Comparison of ENCODE assay signal across 20 cellular contexts in the genomic region with DNA sequence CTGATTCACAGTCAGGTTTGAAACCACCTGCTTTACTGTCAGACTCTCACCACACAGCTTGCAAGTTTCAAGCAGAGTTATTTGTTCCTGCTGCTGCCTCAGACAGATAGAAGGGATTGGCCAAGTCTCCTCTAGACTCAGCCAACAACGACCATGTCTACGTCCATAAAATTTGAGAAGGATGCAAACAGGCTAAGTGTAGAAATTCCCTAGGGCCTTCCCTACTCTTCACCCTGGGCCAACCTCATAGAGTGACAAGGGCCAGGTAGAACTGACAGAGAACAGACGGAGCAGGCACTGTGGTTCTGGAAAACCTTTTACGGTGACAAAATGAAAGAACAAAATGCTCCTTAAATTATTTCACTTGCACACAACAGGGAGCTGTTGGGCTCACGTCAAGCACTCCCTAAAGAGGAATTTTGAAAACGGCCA. TPM values are rescaled to one million over a fixed set of nuclear protein-coding genes. Genes with fewer than 3 reads are reported as not detected.
DNase-seq lines count a peak whose midpoint lies in the region; ATAC-seq and TF ChIP-seq lines count a peak whose summit lies in the region.
"Had no signal": no experiment of that assay in that cellular context is flagged by ENCODE, and none has a peak within 500 bp of the region (broad histone marks: within the 10 kb centered on the region; RNA-seq: fewer than 3 reads in every experiment).

No MANE protein-coding gene starts in this region.

- WGBS in suprapubic skin, result 74% methylated on average over 6 of the region's 6 CpGs
- 91 to 96% (median 94%) methylated on average over 6 of the region's 6 CpGs for WGBS in spleen, 5 donors

- H2AFZ ChIP-seq in osteoblast (ENCODE audit: low read length), result no peak overlapping the region
- H2AFZ ChIP-seq: GM23248 had no signal

- H3K4me3 ChIP-seq in suprapubic skin (no peak overlapping the region), osteoblast (ENCODE audit: insufficient read depth, low read length) (no peak overlapping the region), spleen (no peak overlapping the region)
- H3K4me3 ChIP-seq: GM23248 had no signal

- H3K27ac Mint-ChIP-seq in WTC11, result 0 out of 2 replicates have a peak overlapping the region, but pooled peaks have one; percentile 53
- peak overlapping the region; percentile 41 for H3K27ac Mint-ChIP-seq in progenitor cell of endocrine pancreas
- H3K27ac Mint-ChIP-seq: CD4-positive, alpha-beta T cell had no signal

- intact Hi-C loops in spleen (cut with DNase I; ENCODE audit: low total_unique reads), result no loop called here

- no peak for TF ChIP-seq POLR2A in suprapubic skin (IDR thresholded peaks at IDR 0.05)
- TF ChIP-seq POLR2A in spleen (IDR thresholded peaks at IDR 0.05), result no peak

- TF ChIP-seq CTCF in WTC11 (IDR thresholded peaks at IDR 0.05) (no peak), progenitor cell of endocrine pancreas (IDR thresholded peaks at IDR 0.05; ENCODE audit: unreplicated experiment) (no peak), suprapubic skin (IDR thresholded peaks at IDR 0.05) (no peak), osteoblast (IDR thresholded peaks at IDR 0.05; ENCODE audit: extremely low read depth, low read depth, low read length) (no peak), spleen (IDR thresholded peaks at IDR 0.05 in 8 of 11, conservative IDR thresholded peaks at IDR 0.05 in 3 of 11) (no peak)

- CTCF ChIA-PET in WTC11 (lab: Charles Lee), result interaction anchor here (1.1 kb wide), 1 partner anchor 15 kb away, joined by 4 read pairs; no protein-coding TSS in a partner anchor

- no peaks in the 10 kb centered on the region for H3K9me3 ChIP-seq in suprapubic skin
- no peaks in the 10 kb centered on the region for H3K9me3 ChIP-seq in osteoblast (ENCODE audit: low read depth, low read length)
- H3K9me3 ChIP-seq in spleen, result no peaks in the 10 kb centered on the region

- no peak for TF ChIP-seq EP300 in suprapubic skin (IDR thresholded peaks at IDR 0.05)

- H3K4me3 Mint-ChIP-seq in WTC11 (no peak overlapping the region), progenitor cell of endocrine pancreas (ENCODE audit: low read depth) (no peak overlapping the region)
- H3K4me3 Mint-ChIP-seq: B cell; CD4-positive, alpha-beta T cell had no signal

- peaks cover 62% of the 10 kb centered on the region for H3K79me2 ChIP-seq in osteoblast (ENCODE audit: insufficient read depth, low read length)

- H3K4me1 ChIP-seq in suprapubic skin (no peaks in the 10 kb centered on the region), osteoblast (ENCODE audit: insufficient read depth, low read length) (no peaks in the 10 kb centered on the region), spleen (peaks cover 0 to 14% (median 3%) of the 10 kb centered on the region in 6 donors)

- H3K4me1 Mint-ChIP-seq in WTC11 (peaks cover 21% of the 10 kb centered on the region), progenitor cell of endocrine pancreas (ENCODE audit: low read depth) (no peaks in the 10 kb centered on the region)

- no peak overlapping the region for H3K4me2 ChIP-seq in osteoblast (ENCODE audit: insufficient read depth, low read length)

- no peaks in the 10 kb centered on the region for H3K9me3 Mint-ChIP-seq in WTC11
- H3K9me3 Mint-ChIP-seq in progenitor cell of endocrine pancreas (ENCODE audit: low read depth), result no peaks in the 10 kb centered on the region
- H3K9me3 Mint-ChIP-seq: CD4-positive, alpha-beta T cell had no signal

- H3K27me3 ChIP-seq in suprapubic skin, result no peaks in the 10 kb centered on the region
- no peaks in the 10 kb centered on the region for H3K27me3 ChIP-seq in osteoblast (ENCODE audit: insufficient read depth, low read length)
- H3K27me3 ChIP-seq in spleen (replicated peaks in 1 of 7), result no peaks in the 10 kb centered on the region

- H3K36me3 Mint-ChIP-seq in WTC11 (no peaks in the 10 kb centered on the region), progenitor cell of endocrine pancreas (ENCODE audit: insufficient read depth) (peaks cover 6% of the 10 kb centered on the region)

- H4K20me1 ChIP-seq in osteoblast (ENCODE audit: insufficient read depth, low read length), result peaks cover 25% of the 10 kb centered on the region

- H3K36me3 ChIP-seq in suprapubic skin, result peaks cover 34% of the 10 kb centered on the region
- peaks cover 9% of the 10 kb centered on the region for H3K36me3 ChIP-seq in osteoblast (ENCODE audit: insufficient read depth, low read length)
- H3K36me3 ChIP-seq in spleen, result peaks cover 0 to 47% (median 20%) of the 10 kb centered on the region in 6 donors

- ATAC-seq in WTC11, result no peak
- ATAC-seq: HCT116 had no signal

- H3K27me3 Mint-ChIP-seq in WTC11 (ENCODE audit: low read depth) (no peaks in the 10 kb centered on the region; the same call in 1 of the 2 replicates), progenitor cell of endocrine pancreas (no peaks in the 10 kb centered on the region)
- H3K27me3 Mint-ChIP-seq: B cell; CD4-positive, alpha-beta T cell had no signal

- H3K27ac ChIP-seq in cingulate gyrus (ENCODE audit: low read depth, low read length), result peak overlapping the region; percentile 52
- peak overlapping the region; percentile 8 for H3K27ac ChIP-seq in suprapubic skin
- H3K27ac ChIP-seq in osteoblast (ENCODE audit: low read depth, low read length), result no peak overlapping the region
- H3K27ac ChIP-seq in spleen, result no peak overlapping the region
- H3K27ac ChIP-seq: GM23248 had no signal

- DNase-seq in WTC11 (ENCODE audit: low spot score) (no peak), progenitor cell of endocrine pancreas (ENCODE audit: low spot score, unreplicated experiment) (no peak), suprapubic skin (ENCODE audit: low spot score in 2 of 2) (no peak), DMS153 (lab: John Stamatoyannopoulos, UW) (no peak), osteoblast (ENCODE audit: insufficient read length, low spot score, missing footprints) (no peak), spleen (no peak)
- DNase-seq: Calu3; CD4-positive, alpha-beta T cell; DMS79 treated with DMSO at 0.1 percent for 48 hours; GDM1; GM23248; MV-4-11; NCI-H1417 treated with DMSO at 0.1 percent for 48 hours; NCI-H2081; NCI-H2227 treated with DMSO at 0.1 percent for 48 hours; NCI-H526; NK-92 treated with Interleukin-12 subunit alpha and Interleukin-12 subunit beta, amount 100 ng/mL, for 24 hours had no signal

- POLR2A ChIA-PET in WTC11 (lab: Charles Lee), result no interaction called here

TF ChIP-seq in WTC11, 78 proteins besides CTCF, POLR2A, EP300 and RAD21 (continues in another document):
- TF ChIP-seq, protein P1, sequence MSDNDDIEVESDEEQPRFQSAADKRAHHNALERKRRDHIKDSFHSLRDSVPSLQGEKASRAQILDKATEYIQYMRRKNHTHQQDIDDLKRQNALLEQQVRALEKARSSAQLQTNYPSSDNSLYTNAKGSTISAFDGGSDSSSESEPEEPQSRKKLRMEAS (CRISPR knock-in tag; IDR thresholded peaks at IDR 0.05), result no peak
- TF ChIP-seq NR2C2 (CRISPR knock-in tag; IDR thresholded peaks at IDR 0.05) (no peak), GRHL2 (CRISPR knock-in tag; IDR thresholded peaks at IDR 0.05; ENCODE audit: insufficient replicate concordance, severe bottlenecking) (no peak)
- TF ChIP-seq, protein P2, sequence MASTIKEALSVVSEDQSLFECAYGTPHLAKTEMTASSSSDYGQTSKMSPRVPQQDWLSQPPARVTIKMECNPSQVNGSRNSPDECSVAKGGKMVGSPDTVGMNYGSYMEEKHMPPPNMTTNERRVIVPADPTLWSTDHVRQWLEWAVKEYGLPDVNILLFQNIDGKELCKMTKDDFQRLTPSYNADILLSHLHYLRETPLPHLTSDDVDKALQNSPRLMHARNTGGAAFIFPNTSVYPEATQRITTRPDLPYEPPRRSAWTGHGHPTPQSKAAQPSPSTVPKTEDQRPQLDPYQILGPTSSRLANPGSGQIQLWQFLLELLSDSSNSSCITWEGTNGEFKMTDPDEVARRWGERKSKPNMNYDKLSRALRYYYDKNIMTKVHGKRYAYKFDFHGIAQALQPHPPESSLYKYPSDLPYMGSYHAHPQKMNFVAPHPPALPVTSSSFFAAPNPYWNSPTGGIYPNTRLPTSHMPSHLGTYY (CRISPR knock-in tag; IDR thresholded peaks at IDR 0.05), result no peak
- TF ChIP-seq, protein P3, sequence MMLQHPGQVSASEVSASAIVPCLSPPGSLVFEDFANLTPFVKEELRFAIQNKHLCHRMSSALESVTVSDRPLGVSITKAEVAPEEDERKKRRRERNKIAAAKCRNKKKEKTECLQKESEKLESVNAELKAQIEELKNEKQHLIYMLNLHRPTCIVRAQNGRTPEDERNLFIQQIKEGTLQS (CRISPR knock-in tag; conservative IDR thresholded peaks at IDR 0.05), result no peak
- TF ChIP-seq, protein P4, sequence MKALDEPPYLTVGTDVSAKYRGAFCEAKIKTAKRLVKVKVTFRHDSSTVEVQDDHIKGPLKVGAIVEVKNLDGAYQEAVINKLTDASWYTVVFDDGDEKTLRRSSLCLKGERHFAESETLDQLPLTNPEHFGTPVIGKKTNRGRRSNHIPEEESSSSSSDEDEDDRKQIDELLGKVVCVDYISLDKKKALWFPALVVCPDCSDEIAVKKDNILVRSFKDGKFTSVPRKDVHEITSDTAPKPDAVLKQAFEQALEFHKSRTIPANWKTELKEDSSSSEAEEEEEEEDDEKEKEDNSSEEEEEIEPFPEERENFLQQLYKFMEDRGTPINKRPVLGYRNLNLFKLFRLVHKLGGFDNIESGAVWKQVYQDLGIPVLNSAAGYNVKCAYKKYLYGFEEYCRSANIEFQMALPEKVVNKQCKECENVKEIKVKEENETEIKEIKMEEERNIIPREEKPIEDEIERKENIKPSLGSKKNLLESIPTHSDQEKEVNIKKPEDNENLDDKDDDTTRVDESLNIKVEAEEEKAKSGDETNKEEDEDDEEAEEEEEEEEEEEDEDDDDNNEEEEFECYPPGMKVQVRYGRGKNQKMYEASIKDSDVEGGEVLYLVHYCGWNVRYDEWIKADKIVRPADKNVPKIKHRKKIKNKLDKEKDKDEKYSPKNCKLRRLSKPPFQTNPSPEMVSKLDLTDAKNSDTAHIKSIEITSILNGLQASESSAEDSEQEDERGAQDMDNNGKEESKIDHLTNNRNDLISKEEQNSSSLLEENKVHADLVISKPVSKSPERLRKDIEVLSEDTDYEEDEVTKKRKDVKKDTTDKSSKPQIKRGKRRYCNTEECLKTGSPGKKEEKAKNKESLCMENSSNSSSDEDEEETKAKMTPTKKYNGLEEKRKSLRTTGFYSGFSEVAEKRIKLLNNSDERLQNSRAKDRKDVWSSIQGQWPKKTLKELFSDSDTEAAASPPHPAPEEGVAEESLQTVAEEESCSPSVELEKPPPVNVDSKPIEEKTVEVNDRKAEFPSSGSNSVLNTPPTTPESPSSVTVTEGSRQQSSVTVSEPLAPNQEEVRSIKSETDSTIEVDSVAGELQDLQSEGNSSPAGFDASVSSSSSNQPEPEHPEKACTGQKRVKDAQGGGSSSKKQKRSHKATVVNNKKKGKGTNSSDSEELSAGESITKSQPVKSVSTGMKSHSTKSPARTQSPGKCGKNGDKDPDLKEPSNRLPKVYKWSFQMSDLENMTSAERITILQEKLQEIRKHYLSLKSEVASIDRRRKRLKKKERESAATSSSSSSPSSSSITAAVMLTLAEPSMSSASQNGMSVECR (CRISPR knock-in tag; IDR thresholded peaks at IDR 0.05; ENCODE audit: borderline replicate concordance), result no peak

RNA-seq across cellular contexts. Expression of a gene that starts 39.5 kb away (rescaled TPM):
- total RNA-seq in WTC11 (2021), result 21.3 to 24.9 TPM (median 21.5 TPM) in 3 replicates
- total RNA-seq in progenitor cell of endocrine pancreas, result 78.6 and 81.8 TPM in 2 replicates
- total RNA-seq in suprapubic skin, result 100 to 1,000 TPM; 107 to 170 (median 149) TPM
- total RNA-seq in osteoblast, result 90.8 and 103 TPM in 2 replicates
- 10 to 100 TPM; 54.7 to 80.2 (median 60.4) TPM for total RNA-seq in spleen
- 10 to 100 TPM in 1 of 3 donors, 1 to 10 TPM in 2; 7.8 to 13.1 (median 9.7) TPM for polyA plus RNA-seq in spleen

Comparison
In these comparisons a context has a peak if more than half of its experiments do, and no peak if none do; other contexts are left out.
1. H3K27ac ChIP-seq: peak in cingulate gyrus (single experiment) and suprapubic skin (single experiment); none in osteoblast (single experiment) and spleen (0 of 8).